In genomic region chr15:54810496-54810895, GRCh38 we compare ENCODE assay signal across 14 cellular contexts.
DNase-seq lines count a peak whose midpoint lies in the region; TF ChIP-seq lines count a peak whose summit lies in the region.
"Had no signal": no experiment of that assay in that cellular context is flagged by ENCODE, and none has a peak within 500 bp of the region (broad histone marks: within the 10 kb centered on the region; RNA-seq: fewer than 3 reads in every experiment).

No MANE protein-coding gene starts in this region.

- H3K27ac ChIP-seq in coronary artery, result no peak overlapping the region

- no peak overlapping the region for H3K4me3 ChIP-seq in coronary artery
- H3K4me3 ChIP-seq: HAP-1 had no signal

- no peak for TF ChIP-seq CTCF in coronary artery (IDR thresholded peaks at IDR 0.05)

- DNase-seq in DMS 273 (lab: John Stamatoyannopoulos, UW; ENCODE audit: unreplicated experiment) (peak; percentile 70), DMS 273 treated with DMSO at 0.1 percent for 48 hours (lab: John Stamatoyannopoulos, UW) (peak; percentile 36), NCI-H446 treated with DMSO at 0.1 percent for 48 hours (lab: John Stamatoyannopoulos, UW) (peak; percentile 31), cerebellum (ENCODE audit: low spot score) (peak; percentile 34), coronary artery (ENCODE audit: low spot score) (no peak), NCI-H128 (lab: John Stamatoyannopoulos, UW; ENCODE audit: unreplicated experiment) (no peak)
- DNase-seq: Calu3; CD4-positive, alpha-beta memory T cell; COR-L47; DMS79; EL; GF-D8; GOT3 had no signal

Comparison
In these comparisons a context has a peak if more than half of its experiments do, and no peak if none do; other contexts are left out.
1. DNase-seq: peak in DMS 273 (single experiment), DMS 273 treated with DMSO at 0.1 percent for 48 hours (single experiment), NCI-H446 treated with DMSO at 0.1 percent for 48 hours (single experiment) and cerebellum (single experiment); none in coronary artery (single experiment) and NCI-H128 (single experiment).